ENCODE assay signal across 32 cellular contexts in genomic region chr12:111150894-111151293, GRCh38.
"Had no signal": no experiment of that assay in that cellular context is flagged by ENCODE, and none has a peak within 500 bp of the region (broad histone marks: within the 10 kb centered on the region; RNA-seq: fewer than 3 reads in every experiment).

No MANE protein-coding gene starts in this region.

- H3K27me3 ChIP-seq: body of pancreas, cardiac muscle cell, colonic mucosa, hepatocyte, pancreas, right atrium auricular region had no signal

- DNase-seq: activated CD4-positive, alpha-beta memory T cell treated with anti-CD3 and anti-CD28 coated beads for 36 hours; activated CD4-positive, alpha-beta T cell treated with anti-CD3 and anti-CD28 coated beads, Interleukin-2, amount 10 ng/mL, durations not matched to agents 24 days and 14 days; activated CD4-positive, CD25-positive, alpha-beta regulatory T cell treated with anti-CD3 and anti-CD28 coated beads, Interleukin-2, amount 50 U/mL, for 72 hours; activated CD8-positive, alpha-beta memory T cell treated with anti-CD3 and anti-CD28 coated beads, Interleukin-2, amount 50 U/mL, for 4 hours; activated effector memory CD4-positive, alpha-beta T cell treated with anti-CD3 and anti-CD28 coated beads, Interleukin-2, amount 50 U/mL, for 16 hours; activated naive CD4-positive, alpha-beta T cell treated with anti-CD3 and anti-CD28 coated beads for 36 hours; activated naive CD8-positive, alpha-beta T cell treated with anti-CD3 and anti-CD28 coated beads for 36 hours; activated T-cell treated with anti-CD3 and anti-CD28 coated beads, Interleukin-2, amount 50 U/mL, for 1 hour; adrenal gland; aorta; body of pancreas; cerebellar nuclear complex; colonic mucosa; effector memory CD8-positive, alpha-beta T cell; left colon; mammary epithelial cell; naive B cell; nucleus accumbens; pancreas; psoas muscle; stimulated activated CD4-positive, alpha-beta T cell treated with anti-CD3 and anti-CD28 coated beads, Interleukin-15, amount 100 ng/mL, for 24 hours; stimulated activated CD4-positive, alpha-beta T cell treated with anti-CD3 and anti-CD28 coated beads, Interleukin-2, amount 100 ng/mL, for 24 hours; stimulated activated naive CD4-positive, alpha-beta T cell; tibial artery; upper lobe of right lung had no signal

- H3K9me3 ChIP-seq: adrenal gland, body of pancreas, colonic mucosa, gastroesophageal sphincter, pancreas, psoas muscle, right atrium auricular region, suprapubic skin, upper lobe of right lung had no signal

- H3K4me3 ChIP-seq: adrenal gland, body of pancreas, cardiac muscle cell, colonic mucosa, gastroesophageal sphincter, hepatocyte, pancreas, psoas muscle, right atrium auricular region, smooth muscle cell, suprapubic skin, tibial artery, upper lobe of right lung had no signal

- FAIRE-seq: keratinocyte, pancreas had no signal

- H3K4me1 ChIP-seq: adrenal gland, body of pancreas, colonic mucosa, pancreas, psoas muscle, right atrium auricular region, suprapubic skin, upper lobe of right lung had no signal

- H3K4me2 ChIP-seq: hepatocyte, smooth muscle cell had no signal

- H3K79me2 ChIP-seq: hepatocyte had no signal

- H3K36me3 ChIP-seq: adrenal gland, cardiac muscle cell, colonic mucosa, gastroesophageal sphincter, pancreas, right atrium auricular region, suprapubic skin, tibial artery, upper lobe of right lung had no signal

- H3K27ac ChIP-seq: adrenal gland, body of pancreas, cardiac muscle cell, colonic mucosa, gastroesophageal sphincter, hepatocyte, pancreas, psoas muscle, right atrium auricular region, suprapubic skin, tibial artery, upper lobe of right lung had no signal

- H2AFZ ChIP-seq: hepatocyte had no signal

- ATAC-seq: body of pancreas; effector memory CD8-positive, alpha-beta T cell; gastroesophageal sphincter; left colon; psoas muscle; upper lobe of right lung had no signal
